In genomic region chr5:64165500-64166200, GRCh38 we compare ENCODE assay signal across 1 cellular context.
TF ChIP-seq lines count a peak whose summit lies in the region.

A gene with protein sequence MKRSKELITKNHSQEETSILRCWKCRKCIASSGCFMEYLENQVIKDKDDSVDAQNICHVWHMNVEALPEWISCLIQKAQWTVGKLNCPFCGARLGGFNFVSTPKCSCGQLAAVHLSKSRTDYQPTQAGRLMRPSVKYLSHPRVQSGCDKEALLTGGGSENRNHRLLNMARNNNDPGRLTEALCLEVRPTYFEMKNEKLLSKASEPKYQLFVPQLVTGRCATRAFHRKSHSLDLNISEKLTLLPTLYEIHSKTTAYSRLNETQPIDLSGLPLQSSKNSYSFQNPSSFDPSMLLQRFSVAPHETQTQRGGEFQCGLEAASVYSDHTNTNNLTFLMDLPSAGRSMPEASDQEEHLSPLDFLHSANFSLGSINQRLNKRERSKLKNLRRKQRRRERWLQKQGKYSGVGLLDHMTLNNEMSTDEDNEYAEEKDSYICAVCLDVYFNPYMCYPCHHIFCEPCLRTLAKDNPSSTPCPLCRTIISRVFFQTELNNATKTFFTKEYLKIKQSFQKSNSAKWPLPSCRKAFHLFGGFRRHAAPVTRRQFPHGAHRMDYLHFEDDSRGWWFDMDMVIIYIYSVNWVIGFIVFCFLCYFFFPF (plus strand): TSS chr5:64165843. CDS start chr5:64200808, 34,965 bp downstream.

TF ChIP-seq in HEK293, 187 proteins besides CTCF, POLR2A, EP300 and RAD21 (continued from another document):
- TF ChIP-seq ZNF18 (tag by site-specific recombination; IDR thresholded peaks at IDR 0.05) (no peak), ZNF311 (tag by site-specific recombination; IDR thresholded peaks at IDR 0.05; ENCODE audit: borderline replicate concordance) (no peak), ZNF660 (tag by site-specific recombination; IDR thresholded peaks at IDR 0.05) (0 out of 2 replicates have a peak, but pooled peaks have one; percentile 32), ZIC2 (tag by site-specific recombination; IDR thresholded peaks at IDR 0.05) (no peak), ZNF549 (tag by site-specific recombination; IDR thresholded peaks at IDR 0.05) (no peak), ZNF184 (tag by site-specific recombination; IDR thresholded peaks at IDR 0.05) (no peak), ZFP41 (tag by site-specific recombination; IDR thresholded peaks at IDR 0.05; ENCODE audit: borderline replicate concordance) (no peak), HOXC10 (CRISPR knock-in tag; IDR thresholded peaks at IDR 0.05) (0 out of 2 replicates have a peak, but pooled peaks have one; percentile 74)
- TF ChIP-seq, protein P1, sequence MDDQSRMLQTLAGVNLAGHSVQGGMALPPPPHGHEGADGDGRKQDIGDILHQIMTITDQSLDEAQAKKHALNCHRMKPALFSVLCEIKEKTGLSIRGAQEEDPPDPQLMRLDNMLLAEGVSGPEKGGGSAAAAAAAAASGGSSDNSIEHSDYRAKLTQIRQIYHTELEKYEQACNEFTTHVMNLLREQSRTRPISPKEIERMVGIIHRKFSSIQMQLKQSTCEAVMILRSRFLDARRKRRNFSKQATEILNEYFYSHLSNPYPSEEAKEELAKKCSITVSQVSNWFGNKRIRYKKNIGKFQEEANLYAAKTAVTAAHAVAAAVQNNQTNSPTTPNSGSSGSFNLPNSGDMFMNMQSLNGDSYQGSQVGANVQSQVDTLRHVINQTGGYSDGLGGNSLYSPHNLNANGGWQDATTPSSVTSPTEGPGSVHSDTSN (CRISPR knock-in tag; IDR thresholded peaks at IDR 0.05), result peak; percentile 25; the same call in 1 of the 2 replicates
